In the genomic region with DNA sequence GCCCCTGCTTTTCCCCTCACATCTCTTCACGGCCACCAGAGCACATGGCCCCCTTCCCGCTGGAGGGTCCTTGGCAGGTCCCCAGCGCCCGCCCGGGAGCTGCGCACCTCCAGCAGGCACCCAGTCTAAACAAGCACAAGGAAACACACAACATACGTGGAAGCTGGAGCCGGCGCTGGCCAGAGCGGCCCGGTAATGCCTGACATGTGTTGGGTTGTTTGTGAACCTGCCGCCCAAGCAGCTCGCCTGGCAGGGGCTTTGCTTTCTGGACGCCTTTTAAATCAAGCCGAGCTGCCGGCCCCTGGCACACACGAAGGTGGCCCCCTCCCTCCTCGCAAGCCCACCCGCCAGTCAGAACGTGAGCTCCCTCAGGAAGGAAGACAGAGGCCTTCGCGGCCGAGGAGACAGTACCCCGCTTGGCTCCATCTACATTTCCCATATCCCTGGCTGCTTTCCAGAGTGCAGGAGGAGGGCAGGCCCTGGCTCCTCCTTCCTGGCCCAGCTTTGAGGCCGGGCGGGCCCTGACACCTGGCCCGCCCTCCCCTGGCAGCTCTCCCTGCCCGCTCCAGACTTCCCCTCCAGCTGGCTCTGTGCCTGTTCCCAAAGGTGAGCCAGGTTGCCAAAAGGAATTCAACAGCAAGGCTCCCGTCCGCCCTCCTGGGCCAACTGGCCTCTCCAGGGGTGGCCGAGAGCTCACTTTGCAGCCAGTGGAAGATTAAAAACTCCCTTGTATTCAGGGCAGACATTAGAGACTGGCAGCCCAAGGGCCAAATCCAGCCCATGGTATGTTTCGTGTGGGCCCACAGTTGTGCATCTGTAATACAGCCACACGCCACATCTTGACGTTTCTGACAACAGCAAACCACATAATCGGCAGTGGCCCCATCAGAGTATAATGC, we compare ENCODE assay signal across 8 cellular contexts. TPM values are rescaled to one million over a fixed set of nuclear protein-coding genes. Genes with fewer than 3 reads are reported as not detected.
A peak's percentile ranks its signal among the peaks of the same experiment; 100 is the strongest.
DNase-seq lines count a peak whose midpoint lies in the region; ATAC-seq and TF ChIP-seq lines count a peak whose summit lies in the region.

No MANE protein-coding gene starts in this region.

- H3K9me3 Mint-ChIP-seq in CD8-positive, alpha-beta T cell = no peaks in the 10 kb centered on the region
- no peaks in the 10 kb centered on the region for H3K9me3 Mint-ChIP-seq in natural killer cell treated with Interleukin-12 subunit alpha and Interleukin-12 subunit beta and Interleukin-15 and Interleukin-18, amount 100 ng/mL, for 72 hours

- TF ChIP-seq POLR2A in prostate gland (IDR thresholded peaks at IDR 0.05) = no peak

- H3K27me3 ChIP-seq in GM23248 (replicated peaks; ENCODE audit: insufficient read depth) (no peaks in the 10 kb centered on the region), PC-3 (ENCODE audit: low read length) (no peaks in the 10 kb centered on the region), foreskin keratinocyte (no peaks in the 10 kb centered on the region), prostate gland (replicated peaks; ENCODE audit: insufficient read depth) (no peaks in the 10 kb centered on the region)
- no peaks in the 10 kb centered on the region for H3K27me3 ChIP-seq in CD8-positive, alpha-beta T cell (ENCODE audit: insufficient read depth, low read length)

- DNase-seq in GM23248 (peak; percentile 12), PC-3 (peak; percentile 95), foreskin keratinocyte (peak; percentile 78 to 85), prostate gland (ENCODE audit: low spot score) (peak; percentile 93), NK-92 (lab: John Stamatoyannopoulos, UW; ENCODE audit: unreplicated experiment) (no peak)
- DNase-seq in CD8-positive, alpha-beta T cell = no peak
- no peak for DNase-seq in natural killer cell treated with Interleukin-12 subunit alpha and Interleukin-12 subunit beta and Interleukin-15 and Interleukin-18, amount 100 ng/mL, for 72 hours (ENCODE audit: low spot score)

- peak; percentile 62 for ATAC-seq in PC-3
- peak; percentile 63 for ATAC-seq in foreskin keratinocyte
- no peak for ATAC-seq in CD8-positive, alpha-beta T cell
- no peak for ATAC-seq in HG03571 (IDR thresholded peaks at IDR 0.05; ENCODE audit: unreplicated experiment)
- ATAC-seq in natural killer cell treated with Interleukin-12 subunit alpha and Interleukin-12 subunit beta and Interleukin-15 and Interleukin-18, amount 100 ng/mL, for 72 hours = no peak

- H3K4me1 ChIP-seq in GM23248 (ENCODE audit: insufficient read depth) = peaks cover 21% of the 10 kb centered on the region
- H3K4me1 ChIP-seq in PC-3 (ENCODE audit: insufficient read depth, low read length) = peaks cover 40% of the 10 kb centered on the region
- peaks cover 38% of the 10 kb centered on the region for H3K4me1 ChIP-seq in foreskin keratinocyte
- peaks cover 16% of the 10 kb centered on the region for H3K4me1 ChIP-seq in prostate gland (replicated peaks)
- H3K4me1 ChIP-seq in CD8-positive, alpha-beta T cell (ENCODE audit: insufficient read depth, low read length) = no peaks in the 10 kb centered on the region

- H3K4me2 ChIP-seq in GM23248 (ENCODE audit: unreplicated experiment) = no peak overlapping the region
- peak overlapping the region; percentile 73 for H3K4me2 ChIP-seq in PC-3 (ENCODE audit: low read length)

- no peaks in the 10 kb centered on the region for H3K9me2 ChIP-seq in GM23248 (ENCODE audit: insufficient read depth)
- no peaks in the 10 kb centered on the region for H3K9me2 ChIP-seq in PC-3 (replicated peaks; ENCODE audit: low read length)

- no peak overlapping the region for H3K27ac Mint-ChIP-seq in CD8-positive, alpha-beta T cell
- no peak overlapping the region for H3K27ac Mint-ChIP-seq in natural killer cell treated with Interleukin-12 subunit alpha and Interleukin-12 subunit beta and Interleukin-15 and Interleukin-18, amount 100 ng/mL, for 72 hours

- H3K4me1 Mint-ChIP-seq in CD8-positive, alpha-beta T cell (ENCODE audit: low read depth) = no peaks in the 10 kb centered on the region
- no peaks in the 10 kb centered on the region for H3K4me1 Mint-ChIP-seq in natural killer cell treated with Interleukin-12 subunit alpha and Interleukin-12 subunit beta and Interleukin-15 and Interleukin-18, amount 100 ng/mL, for 72 hours (ENCODE audit: low read depth in 2 of 2)

- no peaks in the 10 kb centered on the region for H4K20me1 ChIP-seq in GM23248 (ENCODE audit: insufficient read depth)
- no peaks in the 10 kb centered on the region for H4K20me1 ChIP-seq in PC-3 (ENCODE audit: low read length)

- no peak overlapping the region for H3K9ac ChIP-seq in GM23248
- no peak overlapping the region for H3K9ac ChIP-seq in PC-3 (ENCODE audit: low read length)

- 73 to 74% methylated on average over 29 to 35 of the region's 35 CpGs for WGBS in GM23248 (ENCODE audit: low coverage in 1 of 2, low lambda C conversion rate in 2 of 2, missing lambda C conversion rate in 2 of 2), 2 experiments
- 14% methylated on average over 35 of the region's 35 CpGs for WGBS in prostate gland

- H2AFZ ChIP-seq in GM23248 (no peak overlapping the region), PC-3 (ENCODE audit: low read length) (peak overlapping the region; percentile 52; the same call in 1 of the 2 replicates)

- POLR2A ChIA-PET in PC-3 (lab: Charles Lee; ENCODE audit: unreplicated experiment) = no interaction called here
- POLR2A ChIA-PET in CD8-positive, alpha-beta T cell (lab: Charles Lee) = no interaction called here

- H3K79me2 ChIP-seq in GM23248 (ENCODE audit: insufficient read depth) = no peaks in the 10 kb centered on the region
- H3K79me2 ChIP-seq in PC-3 (ENCODE audit: low read length) = no peaks in the 10 kb centered on the region

- no TSS peak for BruUV-seq in PC-3 (replicated peaks; lab: Mats Ljungman, UMichigan)

- no peak for TF ChIP-seq CTCF in PC-3 (conservative IDR thresholded peaks at IDR 0.05; ENCODE audit: low read depth, low read length)
- no peak for TF ChIP-seq CTCF in foreskin keratinocyte (conservative IDR thresholded peaks at IDR 0.05)
- peak in 1 of 4 experiments; percentile 22 for TF ChIP-seq CTCF in prostate gland (IDR thresholded peaks at IDR 0.05)
- no peak for TF ChIP-seq CTCF in CD8-positive, alpha-beta T cell (IDR thresholded peaks at IDR 0.05)

- intact Hi-C loops in PC-3 (cut with micrococcal nuclease) = no loop called here
- intact Hi-C loops in prostate gland (cut with DNase I) = no loop called here
- intact Hi-C loops in CD8-positive, alpha-beta T cell (cut with DNase I, micrococcal nuclease) = no loop called here

- CTCF ChIA-PET in PC-3 (lab: Charles Lee) = interaction anchor here (0.6 to 1.0 kb wide), 2 partner anchors 166 to 168 kb away, joined by 3 read pairs; no protein-coding TSS in a partner anchor
- CTCF ChIA-PET in CD8-positive, alpha-beta T cell (lab: Charles Lee) = interaction anchor here (1.1 kb wide), 1 partner anchor 22 kb away, joined by 4 read pairs; no protein-coding TSS in a partner anchor

- no peaks in the 10 kb centered on the region for H3K36me3 ChIP-seq in GM23248 (ENCODE audit: low read depth)
- H3K36me3 ChIP-seq in PC-3 (ENCODE audit: low read depth, low read length) = no peaks in the 10 kb centered on the region
- no peaks in the 10 kb centered on the region for H3K36me3 ChIP-seq in prostate gland
- H3K36me3 ChIP-seq in CD8-positive, alpha-beta T cell (ENCODE audit: insufficient read depth, low read length) = no peaks in the 10 kb centered on the region

- H3K36me3 Mint-ChIP-seq in CD8-positive, alpha-beta T cell = peaks cover 5% of the 10 kb centered on the region
- H3K36me3 Mint-ChIP-seq in natural killer cell treated with Interleukin-12 subunit alpha and Interleukin-12 subunit beta and Interleukin-15 and Interleukin-18, amount 100 ng/mL, for 72 hours = no peaks in the 10 kb centered on the region

- no peaks in the 10 kb centered on the region for H3K9me3 ChIP-seq in GM23248 (ENCODE audit: low read depth)
- H3K9me3 ChIP-seq in PC-3 (ENCODE audit: low read length) = no peaks in the 10 kb centered on the region
- H3K9me3 ChIP-seq in prostate gland = no peaks in the 10 kb centered on the region
- H3K9me3 ChIP-seq in CD8-positive, alpha-beta T cell (ENCODE audit: low read length) = no peaks in the 10 kb centered on the region

- H3K27me3 Mint-ChIP-seq in CD8-positive, alpha-beta T cell (ENCODE audit: low read depth) = no peaks in the 10 kb centered on the region
- H3K27me3 Mint-ChIP-seq in natural killer cell treated with Interleukin-12 subunit alpha and Interleukin-12 subunit beta and Interleukin-15 and Interleukin-18, amount 100 ng/mL, for 72 hours = no peaks in the 10 kb centered on the region

- in situ Hi-C loops in GM23248 (cut with MboI) = no loop called here

- H3K27ac ChIP-seq in GM23248 (no peak overlapping the region), PC-3 (ENCODE audit: low read length) (0 out of 2 replicates have a peak overlapping the region, but pooled peaks have one; percentile 15), foreskin keratinocyte (no peak overlapping the region), prostate gland (peak overlapping the region; percentile 79 to 86)
- H3K27ac ChIP-seq in CD8-positive, alpha-beta T cell (ENCODE audit: low read depth, low read length) = no peak overlapping the region

- H3F3A ChIP-seq in GM23248 (ENCODE audit: insufficient read depth) = peaks cover 20% of the 10 kb centered on the region; the same call in 1 of the 2 replicates
- peaks cover 4% of the 10 kb centered on the region for H3F3A ChIP-seq in PC-3 (ENCODE audit: low read length, unreplicated experiment)

- no peak overlapping the region for H3K4me3 Mint-ChIP-seq in CD8-positive, alpha-beta T cell
- no peak overlapping the region for H3K4me3 Mint-ChIP-seq in natural killer cell treated with Interleukin-12 subunit alpha and Interleukin-12 subunit beta and Interleukin-15 and Interleukin-18, amount 100 ng/mL, for 72 hours

- H3K4me3 ChIP-seq in GM23248 (no peak overlapping the region), PC-3 (ENCODE audit: low read length) (peak overlapping the region; percentile 41; the same call in 1 of the 2 replicates), prostate gland (peak overlapping the region in 1 of 2 donors; percentile 3)
- H3K4me3 ChIP-seq in CD8-positive, alpha-beta T cell (ENCODE audit: low read depth, low read length) = no peak overlapping the region

RNA-seq across cellular contexts. Expression of gene COMP, which starts 28.7 kb away (rescaled TPM):
- 93.8 and 96.6 TPM in 2 replicates for total RNA-seq in GM23248 (2014; rRNA removed; shearing (Covaris generic))
- polyA plus RNA-seq in GM23248 (2016; fragmentation: Nextera tagmentation; extraction: Ambion mirVana) = 252 and 257 TPM in 2 replicates
- total RNA-seq in PC-3 (2014; rRNA removed) = 0.04 TPM in 1 of 2 replicates, not detected in the other
- total RNA-seq in foreskin keratinocyte = not detected in 2 replicates
- polyA plus RNA-seq in foreskin keratinocyte = not detected in 2 replicates
- total RNA-seq in prostate gland = 1 to 10 TPM in 1 of 2 donors, under 1 TPM in 1; 0.09 to 2.0 TPM
- not detected for total RNA-seq in CD8-positive, alpha-beta T cell
- not detected for total RNA-seq in natural killer cell treated with Interleukin-12 subunit alpha and Interleukin-12 subunit beta and Interleukin-15 and Interleukin-18, amount 100 ng/mL, for 72 hours

Comparison
In these comparisons a context has a peak if more than half of its experiments do, and no peak if none do; other contexts are left out.
1. DNase-seq: peak in GM23248 (single experiment), PC-3 (single experiment), foreskin keratinocyte (2 of 2) and prostate gland (single experiment); none in CD8-positive, alpha-beta T cell (0 of 7), NK-92 (single experiment) and natural killer cell treated with Interleukin-12 subunit alpha and Interleukin-12 subunit beta and Interleukin-15 and Interleukin-18, amount 100 ng/mL, for 72 hours (single experiment).
2. H3K27ac ChIP-seq: peak in PC-3 (single experiment) and prostate gland (2 of 2); none in GM23248 (single experiment), foreskin keratinocyte (single experiment) and CD8-positive, alpha-beta T cell (single experiment).
3. ATAC-seq: peak in PC-3 (single experiment) and foreskin keratinocyte (single experiment); none in CD8-positive, alpha-beta T cell (single experiment), HG03571 (single experiment) and natural killer cell treated with Interleukin-12 subunit alpha and Interleukin-12 subunit beta and Interleukin-15 and Interleukin-18, amount 100 ng/mL, for 72 hours (0 of 2).
4. RNA of gene COMP, which starts 28.7 kb away (total RNA-seq): 93.8 to 96.6 TPM in GM23248; 0.09 to 2.0 TPM in prostate gland, 0.04 TPM in PC-3, not detected in foreskin keratinocyte, not detected in CD8-positive, alpha-beta T cell and not detected in natural killer cell treated with Interleukin-12 subunit alpha and Interleukin-12 subunit beta and Interleukin-15 and Interleukin-18, amount 100 ng/mL, for 72 hours; every median in the first group is over 10 times any median in the second.